ENCODE assay signal across 1 cellular context in the genomic region with DNA sequence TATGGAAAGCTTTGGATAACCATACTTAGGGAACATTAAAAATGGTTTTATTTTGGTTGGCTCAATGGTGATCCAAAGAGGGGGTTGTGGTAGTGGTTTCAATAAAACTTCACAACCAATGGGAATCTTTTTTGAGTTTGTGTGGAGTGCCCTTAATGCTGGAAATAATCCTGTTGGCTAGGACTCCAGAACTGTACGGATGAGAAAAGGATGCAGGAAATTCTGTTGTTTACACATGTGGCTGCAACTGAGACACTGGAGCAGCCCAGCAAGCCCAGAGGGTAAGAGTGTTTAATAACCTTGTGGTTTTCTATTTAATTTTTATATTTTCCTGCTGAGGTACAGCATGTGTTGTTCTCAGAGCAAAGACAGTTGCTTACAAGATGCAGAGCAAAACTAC.
TF ChIP-seq lines count a peak whose summit lies in the region.

A gene (plus strand): TSS at position 180 of the 400 bp plus-strand sequence. CDS start 38,684 bp downstream, outside the sequence.

TF ChIP-seq in GM23338, 12 proteins besides CTCF, POLR2A, EP300 and RAD21 (continued from another document):
- TF ChIP-seq, protein P1, sequence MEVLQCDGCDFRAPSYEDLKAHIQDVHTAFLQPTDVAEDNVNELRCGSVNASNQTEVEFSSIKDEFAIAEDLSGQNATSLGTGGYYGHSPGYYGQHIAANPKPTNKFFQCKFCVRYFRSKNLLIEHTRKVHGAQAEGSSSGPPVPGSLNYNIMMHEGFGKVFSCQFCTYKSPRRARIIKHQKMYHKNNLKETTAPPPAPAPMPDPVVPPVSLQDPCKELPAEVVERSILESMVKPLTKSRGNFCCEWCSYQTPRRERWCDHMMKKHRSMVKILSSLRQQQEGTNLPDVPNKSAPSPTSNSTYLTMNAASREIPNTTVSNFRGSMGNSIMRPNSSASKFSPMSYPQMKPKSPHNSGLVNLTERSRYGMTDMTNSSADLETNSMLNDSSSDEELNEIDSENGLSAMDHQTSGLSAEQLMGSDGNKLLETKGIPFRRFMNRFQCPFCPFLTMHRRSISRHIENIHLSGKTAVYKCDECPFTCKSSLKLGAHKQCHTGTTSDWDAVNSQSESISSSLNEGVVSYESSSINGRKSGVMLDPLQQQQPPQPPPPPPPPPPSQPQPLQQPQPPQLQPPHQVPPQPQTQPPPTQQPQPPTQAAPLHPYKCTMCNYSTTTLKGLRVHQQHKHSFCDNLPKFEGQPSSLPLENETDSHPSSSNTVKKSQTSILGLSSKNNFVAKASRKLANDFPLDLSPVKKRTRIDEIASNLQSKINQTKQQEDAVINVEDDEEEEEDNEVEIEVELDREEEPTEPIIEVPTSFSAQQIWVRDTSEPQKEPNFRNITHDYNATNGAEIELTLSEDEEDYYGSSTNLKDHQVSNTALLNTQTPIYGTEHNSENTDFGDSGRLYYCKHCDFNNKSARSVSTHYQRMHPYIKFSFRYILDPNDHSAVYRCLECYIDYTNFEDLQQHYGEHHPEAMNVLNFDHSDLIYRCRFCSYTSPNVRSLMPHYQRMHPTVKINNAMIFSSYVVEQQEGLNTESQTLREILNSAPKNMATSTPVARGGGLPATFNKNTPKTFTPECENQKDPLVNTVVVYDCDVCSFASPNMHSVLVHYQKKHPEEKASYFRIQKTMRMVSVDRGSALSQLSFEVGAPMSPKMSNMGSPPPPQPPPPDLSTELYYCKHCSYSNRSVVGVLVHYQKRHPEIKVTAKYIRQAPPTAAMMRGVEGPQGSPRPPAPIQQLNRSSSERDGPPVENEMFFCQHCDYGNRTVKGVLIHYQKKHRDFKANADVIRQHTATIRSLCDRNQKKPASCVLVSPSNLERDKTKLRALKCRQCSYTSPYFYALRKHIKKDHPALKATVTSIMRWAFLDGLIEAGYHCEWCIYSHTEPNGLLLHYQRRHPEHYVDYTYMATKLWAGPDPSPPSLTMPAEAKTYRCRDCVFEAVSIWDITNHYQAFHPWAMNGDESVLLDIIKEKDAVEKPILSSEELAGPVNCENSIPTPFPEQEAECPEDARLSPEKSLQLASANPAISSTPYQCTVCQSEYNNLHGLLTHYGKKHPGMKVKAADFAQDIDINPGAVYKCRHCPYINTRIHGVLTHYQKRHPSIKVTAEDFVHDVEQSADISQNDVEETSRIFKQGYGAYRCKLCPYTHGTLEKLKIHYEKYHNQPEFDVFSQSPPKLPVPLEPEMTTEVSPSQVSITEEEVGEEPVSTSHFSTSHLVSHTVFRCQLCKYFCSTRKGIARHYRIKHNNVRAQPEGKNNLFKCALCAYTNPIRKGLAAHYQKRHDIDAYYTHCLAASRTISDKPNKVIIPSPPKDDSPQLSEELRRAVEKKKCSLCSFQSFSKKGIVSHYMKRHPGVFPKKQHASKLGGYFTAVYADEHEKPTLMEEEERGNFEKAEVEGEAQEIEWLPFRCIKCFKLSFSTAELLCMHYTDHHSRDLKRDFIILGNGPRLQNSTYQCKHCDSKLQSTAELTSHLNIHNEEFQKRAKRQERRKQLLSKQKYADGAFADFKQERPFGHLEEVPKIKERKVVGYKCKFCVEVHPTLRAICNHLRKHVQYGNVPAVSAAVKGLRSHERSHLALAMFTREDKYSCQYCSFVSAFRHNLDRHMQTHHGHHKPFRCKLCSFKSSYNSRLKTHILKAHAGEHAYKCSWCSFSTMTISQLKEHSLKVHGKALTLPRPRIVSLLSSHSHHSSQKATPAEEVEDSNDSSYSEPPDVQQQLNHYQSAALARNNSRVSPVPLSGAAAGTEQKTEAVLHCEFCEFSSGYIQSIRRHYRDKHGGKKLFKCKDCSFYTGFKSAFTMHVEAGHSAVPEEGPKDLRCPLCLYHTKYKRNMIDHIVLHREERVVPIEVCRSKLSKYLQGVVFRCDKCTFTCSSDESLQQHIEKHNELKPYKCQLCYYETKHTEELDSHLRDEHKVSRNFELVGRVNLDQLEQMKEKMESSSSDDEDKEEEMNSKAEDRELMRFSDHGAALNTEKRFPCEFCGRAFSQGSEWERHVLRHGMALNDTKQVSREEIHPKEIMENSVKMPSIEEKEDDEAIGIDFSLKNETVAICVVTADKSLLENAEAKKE (CRISPR knock-in tag; IDR thresholded peaks at IDR 0.05): no peak
- TF ChIP-seq NANOG (IDR thresholded peaks at IDR 0.05; ENCODE audit: borderline replicate concordance) (no peak), EZH2 (IDR thresholded peaks at IDR 0.05; ENCODE audit: low read depth, unreplicated experiment) (no peak), EZH2phosphoT487 (IDR thresholded peaks at IDR 0.05; ENCODE audit: unreplicated experiment) (no peak), CREB1 (CRISPR knock-in tag; IDR thresholded peaks at IDR 0.05; ENCODE audit: low read depth) (no peak), ZNF114 (CRISPR knock-in tag; IDR thresholded peaks at IDR 0.05) (no peak), POLR2AphosphoS5 (IDR thresholded peaks at IDR 0.05; ENCODE audit: low read depth) (no peak)
- TF ChIP-seq, protein P2, sequence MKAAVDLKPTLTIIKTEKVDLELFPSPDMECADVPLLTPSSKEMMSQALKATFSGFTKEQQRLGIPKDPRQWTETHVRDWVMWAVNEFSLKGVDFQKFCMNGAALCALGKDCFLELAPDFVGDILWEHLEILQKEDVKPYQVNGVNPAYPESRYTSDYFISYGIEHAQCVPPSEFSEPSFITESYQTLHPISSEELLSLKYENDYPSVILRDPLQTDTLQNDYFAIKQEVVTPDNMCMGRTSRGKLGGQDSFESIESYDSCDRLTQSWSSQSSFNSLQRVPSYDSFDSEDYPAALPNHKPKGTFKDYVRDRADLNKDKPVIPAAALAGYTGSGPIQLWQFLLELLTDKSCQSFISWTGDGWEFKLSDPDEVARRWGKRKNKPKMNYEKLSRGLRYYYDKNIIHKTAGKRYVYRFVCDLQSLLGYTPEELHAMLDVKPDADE (IDR thresholded peaks at IDR 0.05): no peak
- TF ChIP-seq, protein P3, sequence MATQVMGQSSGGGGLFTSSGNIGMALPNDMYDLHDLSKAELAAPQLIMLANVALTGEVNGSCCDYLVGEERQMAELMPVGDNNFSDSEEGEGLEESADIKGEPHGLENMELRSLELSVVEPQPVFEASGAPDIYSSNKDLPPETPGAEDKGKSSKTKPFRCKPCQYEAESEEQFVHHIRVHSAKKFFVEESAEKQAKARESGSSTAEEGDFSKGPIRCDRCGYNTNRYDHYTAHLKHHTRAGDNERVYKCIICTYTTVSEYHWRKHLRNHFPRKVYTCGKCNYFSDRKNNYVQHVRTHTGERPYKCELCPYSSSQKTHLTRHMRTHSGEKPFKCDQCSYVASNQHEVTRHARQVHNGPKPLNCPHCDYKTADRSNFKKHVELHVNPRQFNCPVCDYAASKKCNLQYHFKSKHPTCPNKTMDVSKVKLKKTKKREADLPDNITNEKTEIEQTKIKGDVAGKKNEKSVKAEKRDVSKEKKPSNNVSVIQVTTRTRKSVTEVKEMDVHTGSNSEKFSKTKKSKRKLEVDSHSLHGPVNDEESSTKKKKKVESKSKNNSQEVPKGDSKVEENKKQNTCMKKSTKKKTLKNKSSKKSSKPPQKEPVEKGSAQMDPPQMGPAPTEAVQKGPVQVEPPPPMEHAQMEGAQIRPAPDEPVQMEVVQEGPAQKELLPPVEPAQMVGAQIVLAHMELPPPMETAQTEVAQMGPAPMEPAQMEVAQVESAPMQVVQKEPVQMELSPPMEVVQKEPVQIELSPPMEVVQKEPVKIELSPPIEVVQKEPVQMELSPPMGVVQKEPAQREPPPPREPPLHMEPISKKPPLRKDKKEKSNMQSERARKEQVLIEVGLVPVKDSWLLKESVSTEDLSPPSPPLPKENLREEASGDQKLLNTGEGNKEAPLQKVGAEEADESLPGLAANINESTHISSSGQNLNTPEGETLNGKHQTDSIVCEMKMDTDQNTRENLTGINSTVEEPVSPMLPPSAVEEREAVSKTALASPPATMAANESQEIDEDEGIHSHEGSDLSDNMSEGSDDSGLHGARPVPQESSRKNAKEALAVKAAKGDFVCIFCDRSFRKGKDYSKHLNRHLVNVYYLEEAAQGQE (IDR thresholded peaks at IDR 0.05; ENCODE audit: unreplicated experiment): no peak
